ENCODE assay signal across 8 cellular contexts in genomic region chrX:109054181-109054581, GRCh38.
A peak's percentile ranks its signal among the peaks of the same experiment; 100 is the strongest.
DNase-seq lines count a peak whose midpoint lies in the region; ATAC-seq and TF ChIP-seq lines count a peak whose summit lies in the region.
"Not testable (repeated sequence)": the region's sequence is repeated elsewhere in the genome, so short reads cannot be mapped to it uniquely, and the experiment has no call there.

No MANE protein-coding gene starts in this region.

- not testable (repeated sequence) for H2AFZ ChIP-seq in neural progenitor cell (replicated peaks)

- not testable (repeated sequence) for H3K4me1 Mint-ChIP-seq in activated CD4-positive, alpha-beta memory T cell treated with anti-CD3 and anti-CD28 coated beads, Interleukin-2, amount 10 ng/mL, durations not matched to agents 7 days and 5 days; activated naive CD8-positive, alpha-beta T cell treated with anti-CD3 and anti-CD28 coated beads, Interleukin-2, amount 50 U/mL, for 24 hours; glutamatergic neuron (ENCODE audit: low read depth, unreplicated experiment); neural progenitor cell

- TF ChIP-seq CTCF in glutamatergic neuron (IDR thresholded peaks at IDR 0.05; ENCODE audit: partially characterized antibody, unreplicated experiment); neural progenitor cell (IDR thresholded peaks at IDR 0.05): not testable (repeated sequence)

- H3K27ac Mint-ChIP-seq in activated CD4-positive, alpha-beta memory T cell treated with anti-CD3 and anti-CD28 coated beads, Interleukin-2, amount 10 ng/mL, durations not matched to agents 7 days and 5 days; activated naive CD8-positive, alpha-beta T cell treated with anti-CD3 and anti-CD28 coated beads, Interleukin-2, amount 50 U/mL, for 24 hours; glutamatergic neuron (ENCODE audit: unreplicated experiment); neural progenitor cell: not testable (repeated sequence)

- not testable (repeated sequence) for H3F3A ChIP-seq in neural progenitor cell (ENCODE audit: low read depth)

- not testable (repeated sequence) for H3K27ac ChIP-seq in neural progenitor cell

- not testable (repeated sequence) for H3K9me3 ChIP-seq in neural progenitor cell (ENCODE audit: low read depth)

- not testable (repeated sequence) for H3K79me2 ChIP-seq in neural progenitor cell (ENCODE audit: low read depth)

- DNase-seq in G401 (ENCODE audit: low spot score) = peak; percentile 0
- peak; percentile 15 for DNase-seq in LoVo (ENCODE audit: low spot score)
- DNase-seq in activated CD4-positive, alpha-beta memory T cell treated with anti-CD3 and anti-CD28 coated beads, Interleukin-2, amount 10 ng/mL, durations not matched to agents 7 days and 5 days = peak; percentile 16
- peak; percentile 6 for DNase-seq in activated naive CD8-positive, alpha-beta T cell treated with anti-CD3 and anti-CD28 coated beads, Interleukin-2, amount 50 U/mL, for 24 hours
- DNase-seq in ecto neural progenitor cell (ENCODE audit: low spot score) = peak; percentile 48
- peak; percentile 13 for DNase-seq in glutamatergic neuron
- DNase-seq in neural progenitor cell (ENCODE audit: low spot score) = peak; percentile 21
- peak; percentile 3 for DNase-seq in stimulated activated CD4-positive, alpha-beta T cell treated with anti-CD3 and anti-CD28 coated beads, Interleukin-4, amount 100 ng/mL, for 1 hour

- H3K9me3 Mint-ChIP-seq in activated CD4-positive, alpha-beta memory T cell treated with anti-CD3 and anti-CD28 coated beads, Interleukin-2, amount 10 ng/mL, durations not matched to agents 7 days and 5 days; activated naive CD8-positive, alpha-beta T cell treated with anti-CD3 and anti-CD28 coated beads, Interleukin-2, amount 50 U/mL, for 24 hours; glutamatergic neuron (ENCODE audit: unreplicated experiment); neural progenitor cell: not testable (repeated sequence)

- in situ Hi-C loops in G401 (cut with HindIII; ENCODE audit: low sequenced_read_pairs) = not testable (repeated sequence)

- not testable (repeated sequence) for H3K4me2 ChIP-seq in neural progenitor cell

- not testable (repeated sequence) for H3K9ac ChIP-seq in neural progenitor cell

- not testable (repeated sequence) for H3K36me3 ChIP-seq in neural progenitor cell

- CTCF ChIA-PET in activated CD4-positive, alpha-beta memory T cell treated with anti-CD3 and anti-CD28 coated beads, Interleukin-2, amount 10 ng/mL, durations not matched to agents 7 days and 5 days (lab: Charles Lee) = not testable (repeated sequence)

- H3K27me3 ChIP-seq in neural progenitor cell = not testable (repeated sequence)

- not testable (repeated sequence) for H3K4me3 Mint-ChIP-seq in activated CD4-positive, alpha-beta memory T cell treated with anti-CD3 and anti-CD28 coated beads, Interleukin-2, amount 10 ng/mL, durations not matched to agents 7 days and 5 days; activated naive CD8-positive, alpha-beta T cell treated with anti-CD3 and anti-CD28 coated beads, Interleukin-2, amount 50 U/mL, for 24 hours; glutamatergic neuron (ENCODE audit: unreplicated experiment); neural progenitor cell

- POLR2A ChIA-PET in activated CD4-positive, alpha-beta memory T cell treated with anti-CD3 and anti-CD28 coated beads, Interleukin-2, amount 10 ng/mL, durations not matched to agents 7 days and 5 days (lab: Charles Lee) = not testable (repeated sequence)

- not testable (repeated sequence) for H3K27me3 Mint-ChIP-seq in activated CD4-positive, alpha-beta memory T cell treated with anti-CD3 and anti-CD28 coated beads, Interleukin-2, amount 10 ng/mL, durations not matched to agents 7 days and 5 days; activated naive CD8-positive, alpha-beta T cell treated with anti-CD3 and anti-CD28 coated beads, Interleukin-2, amount 50 U/mL, for 24 hours; glutamatergic neuron (ENCODE audit: unreplicated experiment); neural progenitor cell (ENCODE audit: insufficient read depth, low read depth)

- not testable (repeated sequence) for ATAC-seq in activated naive CD8-positive, alpha-beta T cell treated with anti-CD3 and anti-CD28 coated beads, Interleukin-2, amount 50 U/mL, for 24 hours

- not testable (repeated sequence) for H3K4me3 ChIP-seq in neural progenitor cell

- H3K36me3 Mint-ChIP-seq in activated CD4-positive, alpha-beta memory T cell treated with anti-CD3 and anti-CD28 coated beads, Interleukin-2, amount 10 ng/mL, durations not matched to agents 7 days and 5 days (ENCODE audit: low read depth); activated naive CD8-positive, alpha-beta T cell treated with anti-CD3 and anti-CD28 coated beads, Interleukin-2, amount 50 U/mL, for 24 hours (ENCODE audit: low read depth); glutamatergic neuron (ENCODE audit: unreplicated experiment); neural progenitor cell: not testable (repeated sequence)

- not testable (repeated sequence) for H3K4me1 ChIP-seq in neural progenitor cell

- not testable (repeated sequence) for H4K20me1 ChIP-seq in neural progenitor cell (ENCODE audit: low read depth)
